Comparison of ENCODE assay signal across 25 cellular contexts in genomic region chr2:224895377-224895776, GRCh38.
DNase-seq lines count a peak whose midpoint lies in the region; ATAC-seq and TF ChIP-seq lines count a peak whose summit lies in the region.
"Had no signal": no experiment of that assay in that cellular context is flagged by ENCODE, and none has a peak within 500 bp of the region (broad histone marks: within the 10 kb centered on the region; RNA-seq: fewer than 3 reads in every experiment).

No MANE protein-coding gene starts in this region.

- intact Hi-C loops in natural killer cell (cut with micrococcal nuclease) (no loop called here), left ventricle myocardium inferior (cut with micrococcal nuclease) (no loop called here)

- no peaks in the 10 kb centered on the region for H3K27me3 Mint-ChIP-seq in activated CD4-positive, alpha-beta T cell treated with anti-CD3 and anti-CD28 coated beads, Interleukin-2, amount 10 ng/mL, durations not matched to agents 7 days and 5 days
- H3K27me3 Mint-ChIP-seq in activated naive CD8-positive, alpha-beta T cell, result no peaks in the 10 kb centered on the region
- no peaks in the 10 kb centered on the region for H3K27me3 Mint-ChIP-seq in natural killer cell (ENCODE audit: low read depth in 2 of 2)

- no peaks in the 10 kb centered on the region for H3K9me3 ChIP-seq in left ventricle myocardium inferior (replicated peaks)
- H3K9me3 ChIP-seq: A549, esophagus muscularis mucosa, gastroesophageal sphincter, right atrium auricular region had no signal

- H3K4me1 Mint-ChIP-seq in activated CD4-positive, alpha-beta T cell treated with anti-CD3 and anti-CD28 coated beads, Interleukin-2, amount 10 ng/mL, durations not matched to agents 7 days and 5 days, result peaks cover 58% of the 10 kb centered on the region
- H3K4me1 Mint-ChIP-seq in activated naive CD8-positive, alpha-beta T cell (ENCODE audit: low read depth), result peaks cover 55% of the 10 kb centered on the region
- peaks cover 33% of the 10 kb centered on the region in 2 donors for H3K4me1 Mint-ChIP-seq in natural killer cell

- DNase-seq in activated CD4-positive, alpha-beta T cell treated with anti-CD3 and anti-CD28 coated beads, Interleukin-2, amount 10 ng/mL, durations not matched to agents 7 days and 5 days, result no peak
- DNase-seq in activated CD4-positive, alpha-beta T cell treated with anti-CD3 and anti-CD28 coated beads, Interleukin-2, amount 50 U/mL, for 48 hours, result no peak
- peak; percentile 12 for DNase-seq in GM12865 (ENCODE audit: low read depth)
- DNase-seq in natural killer cell, result no peak
- DNase-seq in left ventricle myocardium inferior, result no peak
- DNase-seq in AML-193 (lab: John Stamatoyannopoulos, UW), result no peak
- DNase-seq: activated CD4-positive, alpha-beta T cell treated with anti-CD3 and anti-CD28 coated beads for 1 hour; activated CD8-positive, alpha-beta memory T cell treated with anti-CD3 and anti-CD28 coated beads, Interleukin-2, amount 50 U/mL, for 4 hours; DMS 273 treated with DMSO at 0.1 percent for 48 hours; effector CD8-positive, alpha-beta T cell; hypothalamus; NCI-H1105; NCI-H2029 treated with DMSO at 0.1 percent for 48 hours; NCI-H345; NCI-H774; stimulated activated CD4-positive, alpha-beta T cell treated with anti-CD3 and anti-CD28 coated beads, Interleukin-12 subunit alpha, Interleukin-12 subunit beta, amount 100 ng/mL, for 4 hours; substantia nigra had no signal

- H3K36me3 ChIP-seq in left ventricle myocardium inferior, result no peaks in the 10 kb centered on the region
- H3K36me3 ChIP-seq: esophagus muscularis mucosa, gastroesophageal sphincter, right atrium auricular region had no signal

- H3K27me3 ChIP-seq in left ventricle myocardium inferior (ENCODE audit: low read depth), result no peaks in the 10 kb centered on the region
- H3K27me3 ChIP-seq: esophagus muscularis mucosa, gastroesophageal sphincter, right atrium auricular region had no signal

- H3K27ac ChIP-seq in left ventricle myocardium inferior (replicated peaks), result no peak overlapping the region
- H3K27ac ChIP-seq: A549, esophagus muscularis mucosa, gastroesophageal sphincter, right atrium auricular region had no signal

- CTCF ChIA-PET in activated CD4-positive, alpha-beta T cell treated with anti-CD3 and anti-CD28 coated beads, Interleukin-2, amount 10 ng/mL, durations not matched to agents 7 days and 5 days (lab: Charles Lee), result interaction anchor here (1.0 to 2.0 kb wide), 5 partner anchors 12 to 48 kb away, joined by 3 to 6 read pairs (median 4); no protein-coding TSS in a partner anchor

- ATAC-seq in natural killer cell (no peak), HG02610 (IDR thresholded peaks at IDR 0.05; ENCODE audit: unreplicated experiment) (no peak)
- ATAC-seq: A549, gastroesophageal sphincter, HCT116 had no signal

- peaks cover 75% of the 10 kb centered on the region for H3K36me3 Mint-ChIP-seq in activated CD4-positive, alpha-beta T cell treated with anti-CD3 and anti-CD28 coated beads, Interleukin-2, amount 10 ng/mL, durations not matched to agents 7 days and 5 days (ENCODE audit: low read depth)
- H3K36me3 Mint-ChIP-seq in activated naive CD8-positive, alpha-beta T cell, result peaks cover 22% of the 10 kb centered on the region
- no peaks in the 10 kb centered on the region for H3K36me3 Mint-ChIP-seq in natural killer cell

- H3K4me1 ChIP-seq in left ventricle myocardium inferior, result no peaks in the 10 kb centered on the region
- H3K4me1 ChIP-seq: esophagus muscularis mucosa, gastroesophageal sphincter, right atrium auricular region had no signal

- TF ChIP-seq CTCF in GM12865 (IDR thresholded peaks at IDR 0.05; ENCODE audit: insufficient read depth, low read depth, low read length, missing control alignments) (no peak), natural killer cell (IDR thresholded peaks at IDR 0.05) (no peak), left ventricle myocardium inferior (IDR thresholded peaks at IDR 0.05; ENCODE audit: borderline replicate concordance) (no peak)

- POLR2A ChIA-PET in activated CD4-positive, alpha-beta T cell treated with anti-CD3 and anti-CD28 coated beads, Interleukin-2, amount 10 ng/mL, durations not matched to agents 7 days and 5 days (lab: Charles Lee), result no interaction called here

- H3K4me3 Mint-ChIP-seq in activated CD4-positive, alpha-beta T cell treated with anti-CD3 and anti-CD28 coated beads, Interleukin-2, amount 10 ng/mL, durations not matched to agents 7 days and 5 days, result no peak overlapping the region
- no peak overlapping the region for H3K4me3 Mint-ChIP-seq in activated naive CD8-positive, alpha-beta T cell
- H3K4me3 Mint-ChIP-seq in natural killer cell, result no peak overlapping the region

- peak overlapping the region; percentile 86 for H3K27ac Mint-ChIP-seq in activated CD4-positive, alpha-beta T cell treated with anti-CD3 and anti-CD28 coated beads, Interleukin-2, amount 10 ng/mL, durations not matched to agents 7 days and 5 days
- H3K27ac Mint-ChIP-seq in activated naive CD8-positive, alpha-beta T cell, result peak overlapping the region; percentile 94
- peak overlapping the region; percentile 85 to 87 for H3K27ac Mint-ChIP-seq in natural killer cell

- no peaks in the 10 kb centered on the region for H3K9me3 Mint-ChIP-seq in activated CD4-positive, alpha-beta T cell treated with anti-CD3 and anti-CD28 coated beads, Interleukin-2, amount 10 ng/mL, durations not matched to agents 7 days and 5 days
- H3K9me3 Mint-ChIP-seq in activated naive CD8-positive, alpha-beta T cell (ENCODE audit: low read depth), result no peaks in the 10 kb centered on the region
- no peaks in the 10 kb centered on the region for H3K9me3 Mint-ChIP-seq in natural killer cell

- H3K4me3 ChIP-seq in GM12865 (ENCODE audit: low read depth, low read length) (no peak overlapping the region), left ventricle myocardium inferior (no peak overlapping the region)
- H3K4me3 ChIP-seq: A549, esophagus muscularis mucosa, gastroesophageal sphincter, lung, right atrium auricular region had no signal
